In the genomic region with DNA sequence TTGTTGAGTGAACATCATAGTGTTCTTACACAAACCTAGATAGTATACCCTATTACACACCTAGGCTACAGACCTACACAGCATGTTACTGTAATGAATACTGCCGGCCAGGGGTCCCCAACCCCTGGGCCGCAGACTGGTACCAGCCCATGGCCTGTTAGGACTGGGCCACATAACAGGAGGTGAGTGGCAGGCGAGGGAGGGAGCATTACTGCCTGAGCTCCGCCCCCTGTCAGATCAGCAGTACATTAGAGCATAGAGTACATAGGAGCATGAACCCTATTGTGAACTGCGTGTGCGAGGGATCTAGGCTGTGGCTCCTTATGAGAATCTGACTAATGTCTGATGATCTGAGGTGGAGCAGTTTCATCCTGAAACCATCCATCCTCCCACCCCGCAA, we compare ENCODE assay signal across 22 cellular contexts. TPM values are rescaled to one million over a fixed set of nuclear protein-coding genes. Genes with fewer than 3 reads are reported as not detected.
A peak's percentile ranks its signal among the peaks of the same experiment; 100 is the strongest.
DNase-seq lines count a peak whose midpoint lies in the region; ATAC-seq and TF ChIP-seq lines count a peak whose summit lies in the region.
"Had no signal": no experiment of that assay in that cellular context is flagged by ENCODE, and none has a peak within 500 bp of the region (broad histone marks: within the 10 kb centered on the region; RNA-seq: fewer than 3 reads in every experiment).

No MANE protein-coding gene starts in this region.

- no peaks in the 10 kb centered on the region for H3K9me3 Mint-ChIP-seq in activated CD8-positive, alpha-beta T cell treated with anti-CD3 and anti-CD28 coated beads for 36 hours
- H3K9me3 Mint-ChIP-seq: T-cell had no signal

- peaks cover 16% of the 10 kb centered on the region for H3K4me1 ChIP-seq in Karpas-422 (ENCODE audit: low read length)

- no peak overlapping the region for H3K4me2 ChIP-seq in Karpas-422 (ENCODE audit: low read depth, low read length, poor library complexity, severe bottlenecking)

- POLR2A ChIA-PET in activated CD8-positive, alpha-beta T cell treated with anti-CD3 and anti-CD28 coated beads for 36 hours (lab: Charles Lee), result no interaction called here

- H3K27me3 ChIP-seq in Karpas-422 (ENCODE audit: low read length), result no peaks in the 10 kb centered on the region
- H3K27me3 ChIP-seq: MG63 had no signal

- H3K79me2 ChIP-seq in Karpas-422 (ENCODE audit: low read length), result no peaks in the 10 kb centered on the region

- H3K4me3 Mint-ChIP-seq in activated CD8-positive, alpha-beta T cell treated with anti-CD3 and anti-CD28 coated beads for 36 hours, result no peak overlapping the region
- H3K4me3 Mint-ChIP-seq: T-cell had no signal

- H3K4me3 ChIP-seq in Karpas-422 (ENCODE audit: low read length), result no peak overlapping the region
- H3K4me3 ChIP-seq: MG63 had no signal

- no peak overlapping the region for H3K9ac ChIP-seq in Karpas-422 (ENCODE audit: low read length)

- no peak overlapping the region for H2AFZ ChIP-seq in Karpas-422 (ENCODE audit: low read length)

- no peaks in the 10 kb centered on the region for H4K20me1 ChIP-seq in Karpas-422 (ENCODE audit: insufficient read depth, low read depth, low read length)

- DNase-seq in NCI-H82 (lab: John Stamatoyannopoulos, UW) (peak; percentile 17), NCI-H82 treated with DMSO at 0.1 percent for 48 hours (lab: John Stamatoyannopoulos, UW; ENCODE audit: unreplicated experiment) (no peak), Karpas-422 (peak; percentile 51), left lobe of liver (ENCODE audit: low spot score) (no peak), AG08395 (ENCODE audit: low spot score) (no peak), NCI-H510A treated with DMSO at 0.1 percent for 48 hours (lab: John Stamatoyannopoulos, UW) (no peak)
- DNase-seq in stimulated activated CD8-positive, alpha-beta memory T cell treated with anti-CD3 and anti-CD28 coated beads, Interleukin-4, amount 100 ng/mL, for 48 hours, result peak; percentile 14
- no peak for DNase-seq in activated CD8-positive, alpha-beta T cell treated with anti-CD3 and anti-CD28 coated beads for 36 hours
- DNase-seq: ACHN, DMS53, KBM-7, MG63, NCI-H1105 treated with DMSO at 0.1 percent for 48 hours, NCI-H146, NCI-H2029 treated with DMSO at 0.1 percent for 48 hours, NCI-H2227 treated with DMSO at 0.1 percent for 48 hours, NCI-H69, PC-3, Right ventricle myocardium superior, RPMI8226, T-cell had no signal

- H3K36me3 Mint-ChIP-seq in activated CD8-positive, alpha-beta T cell treated with anti-CD3 and anti-CD28 coated beads for 36 hours (ENCODE audit: low read depth), result no peaks in the 10 kb centered on the region
- H3K36me3 Mint-ChIP-seq: T-cell had no signal

- H3K27ac ChIP-seq in Karpas-422 (ENCODE audit: low read length), result no peak overlapping the region
- H3K27ac ChIP-seq: 22Rv1 had no signal

- no peaks in the 10 kb centered on the region for H3K9me2 ChIP-seq in Karpas-422 (replicated peaks; ENCODE audit: insufficient read depth, low read length)

- TF ChIP-seq CTCF in activated CD8-positive, alpha-beta T cell treated with anti-CD3 and anti-CD28 coated beads for 36 hours (IDR thresholded peaks at IDR 0.05), result no peak

- no peak overlapping the region for H3K27ac Mint-ChIP-seq in activated CD8-positive, alpha-beta T cell treated with anti-CD3 and anti-CD28 coated beads for 36 hours
- H3K27ac Mint-ChIP-seq: T-cell had no signal

- ATAC-seq in left lobe of liver, result peak; percentile 27
- no peak for ATAC-seq in activated CD8-positive, alpha-beta T cell treated with anti-CD3 and anti-CD28 coated beads for 36 hours
- ATAC-seq: PC-3, T-cell had no signal

- CTCF ChIA-PET in activated CD8-positive, alpha-beta T cell treated with anti-CD3 and anti-CD28 coated beads for 36 hours (lab: Charles Lee), result no interaction called here

- intact Hi-C loops in activated CD8-positive, alpha-beta T cell treated with anti-CD3 and anti-CD28 coated beads for 36 hours (cut with micrococcal nuclease), result no loop called here

- H3K27me3 Mint-ChIP-seq in activated CD8-positive, alpha-beta T cell treated with anti-CD3 and anti-CD28 coated beads for 36 hours, result no peaks in the 10 kb centered on the region

- H3K36me3 ChIP-seq in Karpas-422 (ENCODE audit: insufficient read depth, low read length), result 0 out of 2 replicates have a peak, but pooled peaks cover 6% of the 10 kb centered on the region
- H3K36me3 ChIP-seq: MG63 had no signal

- no peaks in the 10 kb centered on the region for H3K9me3 ChIP-seq in Karpas-422 (ENCODE audit: low read length)
- H3K9me3 ChIP-seq: MG63 had no signal

- peaks cover 4% of the 10 kb centered on the region for H3K4me1 Mint-ChIP-seq in activated CD8-positive, alpha-beta T cell treated with anti-CD3 and anti-CD28 coated beads for 36 hours (ENCODE audit: low read depth)

RNA-seq across cellular contexts. Expression of a gene that starts 24.6 kb away (rescaled TPM):
- total RNA-seq in Karpas-422 (2014; rRNA removed; shearing (Covaris generic); ENCODE audit: low replicate concordance), result 171 and 190 TPM in 2 replicates
- total RNA-seq in left lobe of liver, result 2.4 TPM
- 10 to 100 TPM; 33.7 to 36.2 TPM for total RNA-seq in activated CD8-positive, alpha-beta T cell treated with anti-CD3 and anti-CD28 coated beads for 36 hours

Comparison
In these comparisons a context has a peak if more than half of its experiments do, and no peak if none do; other contexts are left out.
1. DNase-seq: peak in NCI-H82 (single experiment), Karpas-422 (single experiment) and stimulated activated CD8-positive, alpha-beta memory T cell treated with anti-CD3 and anti-CD28 coated beads, Interleukin-4, amount 100 ng/mL, for 48 hours (single experiment); none in NCI-H82 treated with DMSO at 0.1 percent for 48 hours (single experiment), left lobe of liver (single experiment), AG08395 (single experiment), NCI-H510A treated with DMSO at 0.1 percent for 48 hours (single experiment) and activated CD8-positive, alpha-beta T cell treated with anti-CD3 and anti-CD28 coated beads for 36 hours (single experiment).
2. RNA of a gene that starts 24.6 kb away (total RNA-seq): 171 to 190 TPM in Karpas-422 and 33.7 to 36.2 TPM in activated CD8-positive, alpha-beta T cell treated with anti-CD3 and anti-CD28 coated beads for 36 hours; 2.4 TPM in left lobe of liver (single experiment); every median in the first group is over 10 times any median in the second.